ENCODE assay signal across 23 cellular contexts in the genomic region with DNA sequence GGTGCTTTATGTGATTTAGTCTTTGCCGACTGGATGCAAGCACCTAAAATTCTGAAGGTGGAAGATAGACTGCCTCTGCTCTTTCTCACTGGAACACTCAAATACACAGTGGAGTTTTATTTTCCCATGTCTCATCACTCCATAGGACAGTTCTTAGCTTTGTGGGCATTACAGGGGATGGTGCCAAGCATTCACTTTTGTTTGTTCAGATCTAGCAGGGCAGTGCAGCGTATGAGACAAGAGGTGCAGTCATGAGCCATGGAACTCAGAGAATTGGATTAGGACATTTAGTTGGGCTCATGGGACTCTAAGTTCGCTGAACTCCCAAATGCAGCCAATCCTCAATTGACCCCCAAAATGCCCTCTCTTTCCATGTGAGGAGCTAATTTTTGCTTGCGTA.
DNase-seq lines count a peak whose midpoint lies in the region; ATAC-seq lines count a peak whose summit lies in the region.
"Had no signal": no experiment of that assay in that cellular context is flagged by ENCODE, and none has a peak within 500 bp of the region (broad histone marks: within the 10 kb centered on the region; RNA-seq: fewer than 3 reads in every experiment).

No MANE protein-coding gene starts in this region.

- intact Hi-C loops in head of caudate nucleus (cut with DNase I) = no loop called here

- no peaks in the 10 kb centered on the region for H3K27me3 Mint-ChIP-seq in stimulated activated naive B cell treated with anti-CD40 and anti-IgM and Interleukin-4, amounts not matched to agents 10 μg/mL and 1 μg/mL and 100 μg/mL, for 72 hours

- no peak overlapping the region for H3K4me3 Mint-ChIP-seq in stimulated activated naive B cell treated with anti-CD40 and anti-IgM and Interleukin-4, amounts not matched to agents 10 μg/mL and 1 μg/mL and 100 μg/mL, for 72 hours

- no peaks in the 10 kb centered on the region for H3K9me3 Mint-ChIP-seq in stimulated activated naive B cell treated with anti-CD40 and anti-IgM and Interleukin-4, amounts not matched to agents 10 μg/mL and 1 μg/mL and 100 μg/mL, for 72 hours

- H3K36me3 Mint-ChIP-seq in stimulated activated naive B cell treated with anti-CD40 and anti-IgM and Interleukin-4, amounts not matched to agents 10 μg/mL and 1 μg/mL and 100 μg/mL, for 72 hours = no peaks in the 10 kb centered on the region

- no peak overlapping the region for H3K27ac Mint-ChIP-seq in stimulated activated naive B cell treated with anti-CD40 and anti-IgM and Interleukin-4, amounts not matched to agents 10 μg/mL and 1 μg/mL and 100 μg/mL, for 72 hours

- in situ Hi-C loops in SK-MEL-5 (cut with HindIII; ENCODE audit: low pct_unique_long_range_greater_than_20kb, low sequenced_read_pairs) (no loop called here), G401 (cut with HindIII; ENCODE audit: low sequenced_read_pairs) (no loop called here)

- no peak for ATAC-seq in stimulated activated naive B cell treated with anti-CD40 and anti-IgM and Interleukin-4, amounts not matched to agents 10 μg/mL and 1 μg/mL and 100 μg/mL, for 72 hours (replicated peaks)
- ATAC-seq: HCT116, HepG2 had no signal

- DNase-seq in SK-MEL-5 (ENCODE audit: low read depth, low spot score) (peak; percentile 1), head of caudate nucleus (peak in 33 of 42 donors; percentile 0 to 76 (median 35)), middle frontal gyrus (ENCODE audit: extremely low spot score, low spot score) (peak; percentile 11), superior temporal gyrus (ENCODE audit: extremely low spot score) (peak; percentile 75), HUDEP-2 (lab: John Stamatoyannopoulos, UW; ENCODE audit: unreplicated experiment in 76 of 76) (no peak), G401 (ENCODE audit: low spot score) (no peak)
- no peak for DNase-seq in stimulated activated naive B cell treated with anti-CD40 and anti-IgM and Interleukin-4, amounts not matched to agents 10 μg/mL and 1 μg/mL and 100 μg/mL, for 72 hours
- DNase-seq: 8988T, ACHN, Calu3, DMS79 treated with DMSO at 0.1 percent for 48 hours, Karpas-422, NCI-H1092, NCI-H1417 treated with DMSO at 0.1 percent for 48 hours, NCI-H1694 treated with DMSO at 0.1 percent for 48 hours, NCI-H2081, NCI-H2227 treated with DMSO at 0.1 percent for 48 hours, NCI-H510A, NCI-H69, Peyer's patch, SIG-M5 had no signal

- H3K4me1 Mint-ChIP-seq in stimulated activated naive B cell treated with anti-CD40 and anti-IgM and Interleukin-4, amounts not matched to agents 10 μg/mL and 1 μg/mL and 100 μg/mL, for 72 hours = no peaks in the 10 kb centered on the region

Comparison
In these comparisons a context has a peak if more than half of its experiments do, and no peak if none do; other contexts are left out.
1. DNase-seq: peak in SK-MEL-5 (single experiment), head of caudate nucleus (33 of 42), middle frontal gyrus (single experiment) and superior temporal gyrus (single experiment); none in stimulated activated naive B cell treated with anti-CD40 and anti-IgM and Interleukin-4, amounts not matched to agents 10 μg/mL and 1 μg/mL and 100 μg/mL, for 72 hours (single experiment), HUDEP-2 (0 of 76) and G401 (single experiment).